In the genomic region with DNA sequence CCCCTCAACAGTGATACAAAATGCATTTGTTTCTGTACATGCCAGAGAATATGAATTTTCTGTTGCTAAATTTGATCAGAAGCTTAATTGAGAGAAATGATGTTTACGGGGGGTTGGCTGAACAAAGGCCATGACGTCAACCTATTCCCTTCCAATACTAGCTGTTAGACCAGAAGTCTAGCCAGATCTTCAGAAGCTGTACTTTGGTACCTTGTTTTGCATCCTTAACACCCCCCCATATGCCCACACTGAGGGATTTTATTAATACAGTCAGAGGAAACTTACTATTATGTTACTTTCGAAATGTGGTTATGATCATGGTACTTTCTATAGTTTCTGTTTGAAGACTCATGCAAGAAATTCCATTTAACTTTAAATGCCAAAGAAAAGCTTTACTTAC, we compare ENCODE assay signal across 11 cellular contexts. TPM values are rescaled to one million over a fixed set of nuclear protein-coding genes. Genes with fewer than 3 reads are reported as not detected.
DNase-seq lines count a peak whose midpoint lies in the region; ATAC-seq and TF ChIP-seq lines count a peak whose summit lies in the region.
"Had no signal": no experiment of that assay in that cellular context is flagged by ENCODE, and none has a peak within 500 bp of the region (broad histone marks: within the 10 kb centered on the region; RNA-seq: fewer than 3 reads in every experiment).

No MANE protein-coding gene starts in this region.

- H3K9me3 ChIP-seq in mammary epithelial cell (replicated peaks; ENCODE audit: insufficient read depth, low read length) (no peaks in the 10 kb centered on the region), osteoblast (ENCODE audit: low read depth, low read length) (no peaks in the 10 kb centered on the region)

- intact Hi-C loops in mammary epithelial cell (cut with micrococcal nuclease) = loop anchor here (5.0 kb wide), 1 partner anchor 63 kb away; no protein-coding TSS in a partner anchor

- H3K4me2 ChIP-seq in mammary epithelial cell (ENCODE audit: insufficient read depth, low read depth, low read length) (peak overlapping the region; percentile 39), osteoblast (ENCODE audit: insufficient read depth, low read length) (peak overlapping the region; percentile 97)

- H3K36me3 ChIP-seq in mammary epithelial cell (ENCODE audit: insufficient read depth, low read length) (no peaks in the 10 kb centered on the region), osteoblast (ENCODE audit: insufficient read depth, low read length) (no peaks in the 10 kb centered on the region)

- no TSS peak for BruUV-seq in mammary epithelial cell (replicated peaks; lab: Mats Ljungman, UMichigan)

- TF ChIP-seq CTCF in GM12865 (IDR thresholded peaks at IDR 0.05; ENCODE audit: insufficient read depth, low read depth, low read length, missing control alignments) = no peak
- no peak for TF ChIP-seq CTCF in mammary epithelial cell (conservative IDR thresholded peaks at IDR 0.05 in 1 of 2, IDR thresholded peaks at IDR 0.05 in 1 of 2; ENCODE audit: extremely low read depth in 1 of 2, insufficient read depth in 1 of 2, low read depth in 1 of 2, low read length in 2 of 2)
- TF ChIP-seq CTCF in osteoblast (IDR thresholded peaks at IDR 0.05; ENCODE audit: extremely low read depth, low read depth, low read length) = no peak

- H3K4me3 ChIP-seq in GM12865 (ENCODE audit: low read depth, low read length) (peak overlapping the region; percentile 13; the same call in 1 of the 2 replicates), mammary epithelial cell (replicated peaks in 1 of 3; ENCODE audit: insufficient read depth in 1 of 3, low read depth in 2 of 3, low read length in 3 of 3) (no peak overlapping the region), osteoblast (ENCODE audit: insufficient read depth, low read length) (no peak overlapping the region)

- ATAC-seq in HG03354 (IDR thresholded peaks at IDR 0.05; ENCODE audit: poor library complexity, severe bottlenecking, unreplicated experiment) = peak; percentile 12

- 98% methylated on average over 3 of the region's 3 CpGs for WGBS in mammary epithelial cell (ENCODE audit: low coverage, missing lambda C conversion rate)

- dilution Hi-C loops in mammary epithelial cell (cut with HindIII; ENCODE audit: low sequenced_read_pairs) = loop anchor here (5.0 kb wide), 1 partner anchor 153 kb away; no protein-coding TSS in a partner anchor

- H3K27me3 ChIP-seq in mammary epithelial cell (ENCODE audit: insufficient read depth, low read length) (no peaks in the 10 kb centered on the region), osteoblast (ENCODE audit: insufficient read depth, low read length) (no peaks in the 10 kb centered on the region)

- in situ Hi-C loops in mammary epithelial cell (cut with MboI; ENCODE audit: low sequenced_read_pairs in 2 of 2) = loop anchor here in 1 of 2 donors (25.0 kb wide), 1 partner anchor 632 kb away; the partner anchor contains the start of gene TPD52L1

- no peak overlapping the region for H2AFZ ChIP-seq in mammary epithelial cell (ENCODE audit: low read depth, low read length)
- no peak overlapping the region for H2AFZ ChIP-seq in osteoblast (ENCODE audit: low read length)

- H3K27ac ChIP-seq in mammary epithelial cell (ENCODE audit: insufficient read depth, low read depth, low read length) = no peak overlapping the region
- H3K27ac ChIP-seq in osteoblast (ENCODE audit: low read depth, low read length) = peak overlapping the region; percentile 91

- H3K79me2 ChIP-seq in mammary epithelial cell (ENCODE audit: insufficient read depth, low read length) = peaks cover 53% of the 10 kb centered on the region
- H3K79me2 ChIP-seq in osteoblast (ENCODE audit: insufficient read depth, low read length) = peaks cover 60% of the 10 kb centered on the region

- CTCF ChIA-PET in mammary epithelial cell (lab: Charles Lee; ENCODE audit: low non-redundant PET) = no interaction called here

- H3K4me1 ChIP-seq in mammary epithelial cell (ENCODE audit: insufficient read depth, low read length) = peaks cover 45% of the 10 kb centered on the region
- H3K4me1 ChIP-seq in osteoblast (ENCODE audit: insufficient read depth, low read length) = peaks cover 48% of the 10 kb centered on the region

- no peak overlapping the region for H3K9ac ChIP-seq in mammary epithelial cell (ENCODE audit: insufficient read depth, low read length)

- peak; percentile 52 for DNase-seq in GM12865 (ENCODE audit: low read depth)
- peak; percentile 55 for DNase-seq in mammary epithelial cell
- no peak for DNase-seq in osteoblast (ENCODE audit: insufficient read length, low spot score, missing footprints)
- no peak for DNase-seq in DMS114 treated with DMSO at 0.1 percent for 48 hours (lab: John Stamatoyannopoulos, UW; ENCODE audit: unreplicated experiment)
- no peak for DNase-seq in NCI-H748 (lab: John Stamatoyannopoulos, UW; ENCODE audit: unreplicated experiment)
- DNase-seq in NCI-H2227 (lab: John Stamatoyannopoulos, UW; ENCODE audit: unreplicated experiment) = no peak
- no peak for DNase-seq in amniotic stem cell (lab: John Stamatoyannopoulos, UW)
- DNase-seq: NCI-H524; stimulated activated CD4-positive, alpha-beta T cell treated with anti-CD3 and anti-CD28 coated beads, Interleukin-2, amount 100 ng/mL, for 48 hours; T-helper 9 cell had no signal

- no peaks in the 10 kb centered on the region for H4K20me1 ChIP-seq in mammary epithelial cell (ENCODE audit: insufficient read depth, low read length)
- H4K20me1 ChIP-seq in osteoblast (ENCODE audit: insufficient read depth, low read length) = no peaks in the 10 kb centered on the region

RNA-seq across cellular contexts. Expression of gene NCOA7, which starts 3.1 kb away (rescaled TPM):
- 10 to 100 TPM; 29.0 to 29.1 TPM for total RNA-seq in mammary epithelial cell
- polyA plus RNA-seq in mammary epithelial cell = 10.5 TPM
- 55.3 TPM for polyA minus RNA-seq in mammary epithelial cell
- total RNA-seq in osteoblast = 30.4 and 34.0 TPM in 2 replicates

RNA-seq across cellular contexts. Expression of gene HEY2, which starts 44.4 kb away (rescaled TPM):
- total RNA-seq in mammary epithelial cell = under 1 TPM in 1 of 2 donors, not detected in 1; 0.17 TPM
- not detected for polyA plus RNA-seq in mammary epithelial cell
- not detected for polyA minus RNA-seq in mammary epithelial cell
- total RNA-seq in osteoblast = 2.2 and 2.4 TPM in 2 replicates

Comparison
In these comparisons a context has a peak if more than half of its experiments do, and no peak if none do; other contexts are left out.
1. DNase-seq: peak in GM12865 (single experiment) and mammary epithelial cell (single experiment); none in osteoblast (single experiment), DMS114 treated with DMSO at 0.1 percent for 48 hours (single experiment), NCI-H748 (single experiment), NCI-H2227 (single experiment) and amniotic stem cell (single experiment).